Comparison of ENCODE assay signal across 17 cellular contexts in the genomic region with DNA sequence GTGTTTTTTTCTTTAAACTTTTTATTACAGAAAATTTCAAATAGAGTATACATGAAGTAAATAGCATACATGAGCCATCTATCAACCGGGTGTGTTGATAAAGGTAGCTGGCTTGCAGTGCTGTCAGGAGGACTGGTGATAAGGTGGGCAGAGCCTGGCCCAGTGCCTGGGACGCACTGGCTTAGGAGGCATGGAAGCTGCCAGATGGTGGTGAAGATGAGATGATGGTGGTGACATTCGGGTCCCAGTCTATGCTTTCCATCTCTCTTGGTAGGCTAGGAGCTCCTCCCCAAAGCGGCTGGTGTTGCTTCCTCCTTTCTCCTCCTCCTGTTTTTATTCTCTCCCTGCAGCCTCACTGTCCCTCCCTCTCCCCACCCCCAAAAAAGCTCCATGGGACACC.
DNase-seq lines count a peak whose midpoint lies in the region; ATAC-seq and TF ChIP-seq lines count a peak whose summit lies in the region.
"Had no signal": no experiment of that assay in that cellular context is flagged by ENCODE, and none has a peak within 500 bp of the region (broad histone marks: within the 10 kb centered on the region; RNA-seq: fewer than 3 reads in every experiment).

No MANE protein-coding gene starts in this region.

- peaks cover 17% of the 10 kb centered on the region for H3K4me1 Mint-ChIP-seq in activated naive CD8-positive, alpha-beta T cell treated with anti-CD3 and anti-CD28 coated beads for 36 hours
- H3K4me1 Mint-ChIP-seq: memory B cell had no signal

- no peaks in the 10 kb centered on the region for H3K36me3 Mint-ChIP-seq in activated naive CD8-positive, alpha-beta T cell treated with anti-CD3 and anti-CD28 coated beads for 36 hours
- H3K36me3 Mint-ChIP-seq: activated naive CD4-positive, alpha-beta T cell treated with anti-CD3 and anti-CD28 coated beads, Interleukin-2, amount 10 ng/mL, durations not matched to agents 7 days and 5 days; CD4-positive, alpha-beta memory T cell; memory B cell had no signal

- peak overlapping the region in 8 of 10 donors; percentile 19 to 96 (median 82) for H3K27ac ChIP-seq in heart right ventricle
- peak overlapping the region; percentile 18 to 66 for H3K27ac ChIP-seq in thoracic aorta

- TF ChIP-seq CTCF in heart right ventricle (IDR thresholded peaks at IDR 0.05) (no peak), thoracic aorta (IDR thresholded peaks at IDR 0.05) (no peak)

- H3K4me3 Mint-ChIP-seq in activated naive CD8-positive, alpha-beta T cell treated with anti-CD3 and anti-CD28 coated beads for 36 hours = no peak overlapping the region
- H3K4me3 Mint-ChIP-seq: activated naive CD4-positive, alpha-beta T cell treated with anti-CD3 and anti-CD28 coated beads, Interleukin-2, amount 10 ng/mL, durations not matched to agents 7 days and 5 days; activated T-cell treated with anti-CD3 and anti-CD28 coated beads, Interleukin-2, amount 50 U/mL, for 72 hours; CD4-positive, alpha-beta memory T cell; memory B cell had no signal

- peaks cover 0 to 4% (median 0%) of the 10 kb centered on the region in 7 donors for H3K27me3 ChIP-seq in heart right ventricle
- H3K27me3 ChIP-seq in thoracic aorta (replicated peaks; ENCODE audit: insufficient read depth) = no peaks in the 10 kb centered on the region

- H3K9me3 ChIP-seq in heart right ventricle (no peaks in the 10 kb centered on the region), thoracic aorta (no peaks in the 10 kb centered on the region)
- H3K9me3 ChIP-seq: HAP-1 had no signal

- 29 to 48% methylated on average over 4 of the region's 4 CpGs for WGBS in heart right ventricle, 2 donors

- ATAC-seq in heart right ventricle = peak in 5 of 8 donors; percentile 28 to 64 (median 40)
- ATAC-seq in thoracic aorta (ENCODE audit: insufficient number of reproducible peaks, low FRiP score, low read depth) = no peak
- ATAC-seq in HG02884 (IDR thresholded peaks at IDR 0.05; ENCODE audit: unreplicated experiment) = no peak
- ATAC-seq: activated T-cell treated with anti-CD3 and anti-CD28 coated beads, Interleukin-2, amount 50 U/mL, for 72 hours; esophagus mucosa had no signal

- DNase-seq in NCI-H1694 (lab: John Stamatoyannopoulos, UW) (peak; percentile 74), cerebellar cortex (ENCODE audit: low spot score) (peak; percentile 11), heart right ventricle (peak in 1 of 2 donors; percentile 61), thoracic aorta (ENCODE audit: low spot score) (no peak), amygdala (lab: John Stamatoyannopoulos, UW) (no peak)
- no peak for DNase-seq in activated naive CD8-positive, alpha-beta T cell treated with anti-CD3 and anti-CD28 coated beads for 36 hours
- DNase-seq: activated CD8-positive, alpha-beta memory T cell treated with anti-CD3 and anti-CD28 coated beads for 24 hours; activated naive CD4-positive, alpha-beta T cell treated with anti-CD3 and anti-CD28 coated beads, Interleukin-2, amount 10 ng/mL, durations not matched to agents 7 days and 5 days; activated T-cell treated with anti-CD3 and anti-CD28 coated beads, Interleukin-2, amount 50 U/mL, for 72 hours; CD4-positive, alpha-beta memory T cell; effector CD8-positive, alpha-beta T cell; kidney glomerular epithelial cell; OCI-M1 had no signal

- H3K4me3 ChIP-seq in heart right ventricle (no peak overlapping the region), thoracic aorta (peak overlapping the region; percentile 15)
- H3K4me3 ChIP-seq: HAP-1 had no signal

- no peaks in the 10 kb centered on the region for H3K9me3 Mint-ChIP-seq in activated naive CD8-positive, alpha-beta T cell treated with anti-CD3 and anti-CD28 coated beads for 36 hours
- H3K9me3 Mint-ChIP-seq: activated naive CD4-positive, alpha-beta T cell treated with anti-CD3 and anti-CD28 coated beads, Interleukin-2, amount 10 ng/mL, durations not matched to agents 7 days and 5 days; activated T-cell treated with anti-CD3 and anti-CD28 coated beads, Interleukin-2, amount 50 U/mL, for 72 hours; CD4-positive, alpha-beta memory T cell; memory B cell had no signal

- intact Hi-C loops in heart right ventricle (cut with DNase I) = loop anchor here in 1 of 10 donors (5.0 kb wide), 2 partner anchors 40 to 100 kb away; a partner anchor contains a TSS

- H3K27me3 Mint-ChIP-seq in activated naive CD8-positive, alpha-beta T cell treated with anti-CD3 and anti-CD28 coated beads for 36 hours = peaks cover 34% of the 10 kb centered on the region

- no peak overlapping the region for H3K27ac Mint-ChIP-seq in activated naive CD8-positive, alpha-beta T cell treated with anti-CD3 and anti-CD28 coated beads for 36 hours
- H3K27ac Mint-ChIP-seq: activated naive CD4-positive, alpha-beta T cell treated with anti-CD3 and anti-CD28 coated beads, Interleukin-2, amount 10 ng/mL, durations not matched to agents 7 days and 5 days; CD4-positive, alpha-beta memory T cell; memory B cell had no signal

- H3K36me3 ChIP-seq in heart right ventricle (peaks cover 0 to 4% (median 0%) of the 10 kb centered on the region in 9 donors), thoracic aorta (peaks cover 3% of the 10 kb centered on the region)
- H3K36me3 ChIP-seq: HAP-1 had no signal

- H3K4me1 ChIP-seq in heart right ventricle = peaks cover 33 to 100% (median 74%) of the 10 kb centered on the region in 9 donors
- peaks cover 49 to 100% of the 10 kb centered on the region in 2 donors for H3K4me1 ChIP-seq in thoracic aorta (ENCODE audit: control insufficient read depth in 1 of 2, low read depth in 2 of 2)

Comparison
In these comparisons a context has a peak if more than half of its experiments do, and no peak if none do; other contexts are left out.
1. DNase-seq: peak in NCI-H1694 (single experiment) and cerebellar cortex (single experiment); none in thoracic aorta (single experiment), activated naive CD8-positive, alpha-beta T cell treated with anti-CD3 and anti-CD28 coated beads for 36 hours (single experiment) and amygdala (0 of 56).
2. ATAC-seq: peak in heart right ventricle (5 of 8); none in thoracic aorta (single experiment) and HG02884 (single experiment).